In genomic region chr9:107749787-107750444, GRCh38 we compare ENCODE assay signal across 8 cellular contexts.
DNase-seq lines count a peak whose midpoint lies in the region; ATAC-seq, FAIRE-seq and TF ChIP-seq lines count a peak whose summit lies in the region.

No MANE protein-coding gene starts in this region.

- TF ChIP-seq CTCF in CD14-positive monocyte (IDR thresholded peaks at IDR 0.05) (no peak), K562 (IDR thresholded peaks at IDR 0.05 in 2 of 3, conservative IDR thresholded peaks at IDR 0.05 in 1 of 3; ENCODE audit: insufficient read depth in 2 of 3, low read depth in 1 of 3, low read length in 3 of 3) (no peak), stomach (IDR thresholded peaks at IDR 0.05) (no peak)

- 33% methylated on average over 5 of the region's 5 CpGs for WGBS in K562 (ENCODE audit: insufficient coverage, low coverage, missing lambda C conversion rate)
- WGBS in stomach, 5 donors, result 40 to 59% (median 49%) methylated on average over 2 to 5 of the region's 5 CpGs

- TF ChIP-seq RAD21 in K562 (CRISPR knock-in tag; conservative IDR thresholded peaks at IDR 0.05 in 1 of 2, IDR thresholded peaks at IDR 0.05 in 1 of 2), result 0 out of 4 replicates have a peak, but pooled peaks of 1 of the 2 experiments have one; percentile 8

- CTCF ChIA-PET in K562 (lab: Yijun Ruan, JAX; ENCODE audit: low intra/inter-chr PET ratio), result no interaction called here
- CTCF ChIA-PET in activated CD4-positive, alpha-beta T cell treated with anti-CD3 and anti-CD28 coated beads, Interleukin-2, amount 10 ng/mL, durations not matched to agents 7 days and 5 days (lab: Charles Lee), result no interaction called here

- peak; percentile 88 for DNase-seq in CD14-positive monocyte (ENCODE audit: low spot score)
- DNase-seq in NCI-H1105 treated with DMSO at 0.1 percent for 48 hours (lab: John Stamatoyannopoulos, UW), result peak; percentile 66
- peak; percentile 29 to 62 (median 38) for DNase-seq in K562 (ENCODE audit: extremely low read depth in 1 of 4, low spot score in 3 of 4)
- DNase-seq in inferior parietal cortex (ENCODE audit: extremely low spot score), result peak; percentile 86
- peak; percentile 75 for DNase-seq in stomach
- no peak for DNase-seq in NCI-H1694 treated with DMSO at 0.1 percent for 48 hours (lab: John Stamatoyannopoulos, UW)
- no peak for DNase-seq in activated CD4-positive, alpha-beta T cell treated with anti-CD3 and anti-CD28 coated beads, Interleukin-2, amount 10 ng/mL, durations not matched to agents 7 days and 5 days

- H4K20me1 ChIP-seq in K562 (replicated peaks; ENCODE audit: control insufficient read depth, insufficient read depth, low read length), result no peaks in the 10 kb centered on the region

- no peaks in the 10 kb centered on the region for H3K9me1 ChIP-seq in K562 (ENCODE audit: control insufficient read depth, insufficient read depth, low read length)

- POLR2A ChIA-PET in K562 (lab: Yijun Ruan, JAX), result interaction anchor here (0.5 to 0.7 kb wide), 2 partner anchors 367 to 1082 kb away, joined by 3 to 5 read pairs; no protein-coding TSS in a partner anchor
- POLR2A ChIA-PET in activated CD4-positive, alpha-beta T cell treated with anti-CD3 and anti-CD28 coated beads, Interleukin-2, amount 10 ng/mL, durations not matched to agents 7 days and 5 days (lab: Charles Lee), result no interaction called here

- no peaks in the 10 kb centered on the region for H3K36me3 ChIP-seq in K562 (ENCODE audit: control insufficient read depth, insufficient read depth, low read length)
- H3K36me3 ChIP-seq in stomach, result no peaks in the 10 kb centered on the region

- H3K27ac Mint-ChIP-seq in CD14-positive monocyte, result peak overlapping the region; percentile 92 to 99 (median 97)
- H3K27ac Mint-ChIP-seq in activated CD4-positive, alpha-beta T cell treated with anti-CD3 and anti-CD28 coated beads, Interleukin-2, amount 10 ng/mL, durations not matched to agents 7 days and 5 days, result no peak overlapping the region

- TF ChIP-seq POLR2A in K562 (conservative IDR thresholded peaks at IDR 0.05), result no peak
- TF ChIP-seq POLR2A in stomach (IDR thresholded peaks at IDR 0.05), result no peak

- H3K4me1 Mint-ChIP-seq in CD14-positive monocyte, result peaks cover 79% of the 10 kb centered on the region
- H3K4me1 Mint-ChIP-seq in activated CD4-positive, alpha-beta T cell treated with anti-CD3 and anti-CD28 coated beads, Interleukin-2, amount 10 ng/mL, durations not matched to agents 7 days and 5 days, result no peaks in the 10 kb centered on the region

- H3K4me3 ChIP-seq in K562, result no peak overlapping the region
- H3K4me3 ChIP-seq in stomach, result no peak overlapping the region

- peaks cover 0 to 2% (median 0%) of the 10 kb centered on the region in 3 donors for H3K27me3 Mint-ChIP-seq in CD14-positive monocyte (ENCODE audit: low read depth in 3 of 3)
- H3K27me3 Mint-ChIP-seq in activated CD4-positive, alpha-beta T cell treated with anti-CD3 and anti-CD28 coated beads, Interleukin-2, amount 10 ng/mL, durations not matched to agents 7 days and 5 days, result no peaks in the 10 kb centered on the region

- no peaks in the 10 kb centered on the region for H3K79me2 ChIP-seq in K562 (ENCODE audit: control insufficient read depth, insufficient read depth, low read length)

- intact Hi-C loops in CD14-positive monocyte (cut with micrococcal nuclease), result loop anchor here in 1 of 2 donors (5.0 to 10.0 kb wide), 5 partner anchors 38 to 263 kb away; partner anchors contain the start of gene KLF4
- intact Hi-C loops in K562 (cut with micrococcal nuclease), result loop anchor here (1.0 kb wide), 1 partner anchor 34 kb away; no protein-coding TSS in a partner anchor
- intact Hi-C loops in stomach (cut with DNase I; ENCODE audit: low total_unique reads), result loop anchor here (5.0 kb wide), 1 partner anchor 113 kb away; no protein-coding TSS in a partner anchor

- H3K4me2 ChIP-seq in K562 (ENCODE audit: insufficient read depth, low read length), result no peak overlapping the region; the same call in 1 of the 2 replicates

- H3K36me3 Mint-ChIP-seq in CD14-positive monocyte, result peaks cover 0 to 2% of the 10 kb centered on the region in 2 donors
- no peaks in the 10 kb centered on the region for H3K36me3 Mint-ChIP-seq in activated CD4-positive, alpha-beta T cell treated with anti-CD3 and anti-CD28 coated beads, Interleukin-2, amount 10 ng/mL, durations not matched to agents 7 days and 5 days (ENCODE audit: low read depth)

- H3K27me3 ChIP-seq in K562 (ENCODE audit: control insufficient read depth in 2 of 2, insufficient read depth in 2 of 2, low read length in 2 of 2) (no peaks in the 10 kb centered on the region), stomach (no peaks in the 10 kb centered on the region)

- peak; percentile 56 for FAIRE-seq in K562 (lab: Jason Lieb, UNC)

- no peaks in the 10 kb centered on the region for H3K9me3 ChIP-seq in K562 (replicated peaks; ENCODE audit: control insufficient read depth, insufficient read depth, low read depth, low read length)
- no peaks in the 10 kb centered on the region for H3K9me3 ChIP-seq in stomach

- peak overlapping the region in 1 of 2 experiments; percentile 46; a peak in 2 of 4 replicates for H3K9ac ChIP-seq in K562 (ENCODE audit: insufficient read depth in 1 of 2, low read depth in 2 of 2, low read length in 2 of 2)

- TF ChIP-seq EP300 in K562 (IDR thresholded peaks at IDR 0.05; ENCODE audit: low read length) (peak; percentile 62), stomach (IDR thresholded peaks at IDR 0.05) (peak; percentile 41)

- BruUV-seq in K562 (replicated peaks; lab: Mats Ljungman, UMichigan), result no TSS peak

- H3K27ac ChIP-seq in K562 (ENCODE audit: extremely low read depth, low read depth, low read length), result no peak overlapping the region; the same call in 2 of the 3 replicates
- peak overlapping the region; percentile 59 to 85 (median 82) for H3K27ac ChIP-seq in stomach

- peak; percentile 96 for ATAC-seq in K562
- no peak for ATAC-seq in GM21367 (IDR thresholded peaks at IDR 0.05; ENCODE audit: unreplicated experiment)

- peak overlapping the region; percentile 53 for H2AFZ ChIP-seq in K562 (ENCODE audit: low read depth, low read length)

- H3K9me3 Mint-ChIP-seq in CD14-positive monocyte, result peaks cover 0 to 4% (median 0%) of the 10 kb centered on the region in 7 donors
- no peaks in the 10 kb centered on the region for H3K9me3 Mint-ChIP-seq in activated CD4-positive, alpha-beta T cell treated with anti-CD3 and anti-CD28 coated beads, Interleukin-2, amount 10 ng/mL, durations not matched to agents 7 days and 5 days

- peak overlapping the region in 1 of 2 donors; percentile 60 for H3K4me3 Mint-ChIP-seq in CD14-positive monocyte
- H3K4me3 Mint-ChIP-seq in activated CD4-positive, alpha-beta T cell treated with anti-CD3 and anti-CD28 coated beads, Interleukin-2, amount 10 ng/mL, durations not matched to agents 7 days and 5 days, result no peak overlapping the region

- H3K4me1 ChIP-seq in K562 (replicated peaks in 1 of 2; ENCODE audit: control insufficient read depth in 2 of 2, insufficient read depth in 2 of 2, low read length in 2 of 2), result peaks cover 5 to 17% of the 10 kb centered on the region in 2 experiments; a peak in 3 of 5 replicates
- peaks cover 27 to 37% (median 31%) of the 10 kb centered on the region in 4 donors for H3K4me1 ChIP-seq in stomach

- in situ Hi-C loops in K562 (cut with MboI), result no loop called here

TF ChIP-seq in K562, 482 proteins besides CTCF, POLR2A, EP300 and RAD21 (continues in another document):
- TF ChIP-seq JUN (IDR thresholded peaks at IDR 0.05; ENCODE audit: borderline replicate concordance, low read depth, low read length) (peak; percentile 9; the same call in 1 of the 2 replicates), JUN (CRISPR knock-in tag; IDR thresholded peaks at IDR 0.05; ENCODE audit: borderline replicate concordance) (no peak), HMG20B (CRISPR knock-in tag; IDR thresholded peaks at IDR 0.05) (no peak), ZBTB34 (CRISPR knock-in tag; IDR thresholded peaks at IDR 0.05) (no peak), ZNF609 (CRISPR knock-in tag; IDR thresholded peaks at IDR 0.05; ENCODE audit: borderline replicate concordance) (no peak)

Comparison
In these comparisons a context has a peak if more than half of its experiments do, and no peak if none do; other contexts are left out.
1. DNase-seq: peak in CD14-positive monocyte (single experiment), NCI-H1105 treated with DMSO at 0.1 percent for 48 hours (single experiment), K562 (4 of 4), inferior parietal cortex (single experiment) and stomach (single experiment); none in NCI-H1694 treated with DMSO at 0.1 percent for 48 hours (single experiment) and activated CD4-positive, alpha-beta T cell treated with anti-CD3 and anti-CD28 coated beads, Interleukin-2, amount 10 ng/mL, durations not matched to agents 7 days and 5 days (single experiment).